9 cellular contexts compared by ENCODE assay signal in the genomic region with DNA sequence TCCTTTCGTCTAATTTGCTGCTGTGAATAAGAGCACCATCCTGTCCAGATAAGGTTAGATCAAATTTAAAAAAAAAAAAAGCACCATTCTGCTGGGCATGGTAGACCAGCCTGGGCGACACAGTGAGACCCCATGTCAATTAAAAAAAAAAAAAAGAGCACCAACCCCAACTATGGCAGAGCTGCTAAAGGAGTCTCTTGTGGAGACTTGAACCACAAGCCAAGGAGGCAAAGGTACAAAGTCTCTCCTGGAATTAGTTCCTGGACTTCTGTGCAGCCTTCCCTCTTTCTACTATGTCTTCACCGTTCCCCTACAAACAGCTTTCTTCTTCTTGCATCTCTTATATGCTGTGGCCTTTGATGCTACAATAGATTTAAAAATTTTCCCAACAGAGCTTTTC. TPM values are rescaled to one million over a fixed set of nuclear protein-coding genes. Genes with fewer than 3 reads are reported as not detected.
DNase-seq lines count a peak whose midpoint lies in the region; ATAC-seq and TF ChIP-seq lines count a peak whose summit lies in the region.
"Had no signal": no experiment of that assay in that cellular context is flagged by ENCODE, and none has a peak within 500 bp of the region (broad histone marks: within the 10 kb centered on the region; RNA-seq: fewer than 3 reads in every experiment).

No MANE protein-coding gene starts in this region.

- H3K9me2 ChIP-seq in SU-DHL-6 (replicated peaks; ENCODE audit: insufficient read depth, low read length), result no peaks in the 10 kb centered on the region

- H3K9ac ChIP-seq in SU-DHL-6 (ENCODE audit: low read length), result peak overlapping the region; percentile 90

- TF ChIP-seq POLR2A in sigmoid colon (IDR thresholded peaks at IDR 0.05), result no peak

- peaks cover 0 to 27% (median 19%) of the 10 kb centered on the region in 4 donors for H3K4me1 ChIP-seq in sigmoid colon

- DNase-seq in GM12865 (ENCODE audit: low read depth) (no peak), fibroblast of villous mesenchyme (ENCODE audit: low read depth) (no peak), sigmoid colon (no peak), DMS53 (lab: John Stamatoyannopoulos, UW) (no peak), left lobe of liver (ENCODE audit: low spot score) (no peak), DMS114 treated with DMSO at 0.1 percent for 48 hours (lab: John Stamatoyannopoulos, UW; ENCODE audit: unreplicated experiment) (no peak)
- DNase-seq: NCI-H510A treated with DMSO at 0.1 percent for 48 hours had no signal

- peaks cover 3% of the 10 kb centered on the region; the same call in 1 of the 2 replicates for H3K36me3 ChIP-seq in SU-DHL-6 (ENCODE audit: low read length)
- peaks cover 0 to 6% (median 0%) of the 10 kb centered on the region in 4 donors for H3K36me3 ChIP-seq in sigmoid colon

- peak overlapping the region; percentile 98 for H3K4me2 ChIP-seq in SU-DHL-6 (ENCODE audit: low read depth, low read length, poor library complexity, severe bottlenecking)

- peak overlapping the region; percentile 80 for H3K4me3 ChIP-seq in GM12865 (ENCODE audit: low read depth, low read length)
- H3K4me3 ChIP-seq in SU-DHL-6 (ENCODE audit: insufficient read depth, low read length, poor library complexity, severe bottlenecking), result peak overlapping the region; percentile 93
- peak overlapping the region; percentile 89 for H3K4me3 ChIP-seq in fibroblast of villous mesenchyme (ENCODE audit: low read depth, low read length)
- peak overlapping the region in 3 of 4 donors; percentile 69 to 96 (median 82) for H3K4me3 ChIP-seq in sigmoid colon

- H3K27ac ChIP-seq in SU-DHL-6 (ENCODE audit: low read depth, low read length) (peak overlapping the region; percentile 82), sigmoid colon (peak overlapping the region in 3 of 4 donors; percentile 90 to 98 (median 94))

- peaks cover 74% of the 10 kb centered on the region for H3K79me2 ChIP-seq in SU-DHL-6 (ENCODE audit: insufficient read depth, low read length)

- TF ChIP-seq EP300 in sigmoid colon (IDR thresholded peaks at IDR 0.05), result no peak

- H3K27me3 ChIP-seq in SU-DHL-6 (ENCODE audit: low read length) (no peaks in the 10 kb centered on the region), sigmoid colon (no peaks in the 10 kb centered on the region)

- no peak for TF ChIP-seq CTCF in GM12865 (IDR thresholded peaks at IDR 0.05; ENCODE audit: insufficient read depth, low read depth, low read length, missing control alignments)
- TF ChIP-seq CTCF in SU-DHL-6 (IDR thresholded peaks at IDR 0.05; ENCODE audit: insufficient read depth, low read length, poor library complexity, severe bottlenecking), result no peak
- TF ChIP-seq CTCF in fibroblast of villous mesenchyme (IDR thresholded peaks at IDR 0.05; ENCODE audit: insufficient read depth, low read depth, low read length), result no peak
- no peak for TF ChIP-seq CTCF in sigmoid colon (IDR thresholded peaks at IDR 0.05)

- H2AFZ ChIP-seq in SU-DHL-6 (ENCODE audit: low read depth, low read length, severe bottlenecking), result peak overlapping the region; percentile 49

- intact Hi-C loops in sigmoid colon (cut with DNase I), result loop anchor here (5.0 kb wide), 3 partner anchors 129 to 1381 kb away; partner anchors contain the start of genes NCR3LG1, RPS13 and UEVLD

- no peaks in the 10 kb centered on the region for H4K20me1 ChIP-seq in SU-DHL-6 (ENCODE audit: low read depth, low read length)

- H3K9me3 ChIP-seq in SU-DHL-6 (ENCODE audit: insufficient read depth, low read length) (no peaks in the 10 kb centered on the region), sigmoid colon (no peaks in the 10 kb centered on the region)

- no peak for ATAC-seq in left lobe of liver
- no peak for ATAC-seq in GM18868 (IDR thresholded peaks at IDR 0.05; ENCODE audit: unreplicated experiment)

- WGBS in sigmoid colon, 2 donors, result 64 to 73% methylated on average over 3 of the region's 3 CpGs

- peaks cover 18% of the 10 kb centered on the region; the same call in 1 of the 2 replicates for H3F3A ChIP-seq in SU-DHL-6 (ENCODE audit: insufficient read depth)

RNA-seq across cellular contexts. Expression of gene PIK3C2A, which starts 1.3 kb away (rescaled TPM):
- total RNA-seq in fibroblast of villous mesenchyme, result 63.1 and 73.4 TPM in 2 replicates
- total RNA-seq in sigmoid colon, result 10 to 100 TPM; 52.9 to 72.6 (median 65.7) TPM
- 10 to 100 TPM in 1 of 3 donors, 1 to 10 TPM in 2; 6.0 to 10.0 (median 9.7) TPM for polyA plus RNA-seq in sigmoid colon
- total RNA-seq in left lobe of liver, result 20.5 TPM
